In genomic region chr4:151015458-151016344, GRCh38 we compare ENCODE assay signal across 8 cellular contexts. TPM values are rescaled to one million over a fixed set of nuclear protein-coding genes. Genes with fewer than 3 reads are reported as not detected.
DNase-seq lines count a peak whose midpoint lies in the region; ATAC-seq, FAIRE-seq and TF ChIP-seq lines count a peak whose summit lies in the region.

No MANE protein-coding gene starts in this region.

- in situ Hi-C loops in GM13977 (cut with MboI; ENCODE audit: low pct_unique_long_range_greater_than_20kb, low sequenced_read_pairs, unreplicated experiment), result no loop called here

- peaks cover 0 to 13% of the 10 kb centered on the region in 2 donors for H3K4me1 ChIP-seq in right atrium auricular region
- H3K4me1 ChIP-seq in psoas muscle, result peaks cover 26% of the 10 kb centered on the region

- H3K27me3 ChIP-seq in right atrium auricular region, result no peaks in the 10 kb centered on the region
- no peaks in the 10 kb centered on the region for H3K27me3 ChIP-seq in psoas muscle (ENCODE audit: insufficient read depth in 3 of 3, low read length in 2 of 3)

- H3K9me3 ChIP-seq in right atrium auricular region (no peaks in the 10 kb centered on the region), psoas muscle (no peaks in the 10 kb centered on the region)

- DNase-seq in GM13977 (ENCODE audit: low spot score), result peak; percentile 91
- DNase-seq in NCI-H128 (lab: John Stamatoyannopoulos, UW; ENCODE audit: unreplicated experiment), result peak; percentile 70
- peak; percentile 76 for DNase-seq in T follicular helper cell (ENCODE audit: low read depth)
- DNase-seq in amniotic epithelial cell (ENCODE audit: low read depth), result peak; percentile 50
- DNase-seq in right atrium auricular region (ENCODE audit: low spot score), result peak; percentile 61
- DNase-seq in psoas muscle, result peak; percentile 78 to 83
- DNase-seq in urothelium cell line (ENCODE audit: low spot score), result peak; percentile 91

- 0% methylated on average over 40 to 87 of the region's 87 CpGs for WGBS in psoas muscle, 3 donors

- H3K4me3 ChIP-seq in right atrium auricular region (peak overlapping the region; percentile 93 to 98), psoas muscle (peak overlapping the region; percentile 98)

- FAIRE-seq in urothelium cell line (lab: Jason Lieb, UNC), result peak; percentile 70

- peak; percentile 79 for ATAC-seq in HG02759 (IDR thresholded peaks at IDR 0.05; ENCODE audit: unreplicated experiment)
- ATAC-seq in psoas muscle, result peak; percentile 90 to 95 (median 94)

- H3K36me3 ChIP-seq in right atrium auricular region (no peaks in the 10 kb centered on the region), psoas muscle (ENCODE audit: insufficient read depth in 1 of 2, low read depth in 1 of 2) (no peaks in the 10 kb centered on the region)

- H3K27ac ChIP-seq in right atrium auricular region (peak overlapping the region; percentile 92 to 93), psoas muscle (peak overlapping the region; percentile 86)

- intact Hi-C loops in psoas muscle (cut with DNase I), result no loop called here

- TF ChIP-seq CTCF in GM13977 (IDR thresholded peaks at IDR 0.05; ENCODE audit: extremely low read depth, insufficient read depth, missing control alignments), result no peak
- no peak for TF ChIP-seq CTCF in right atrium auricular region (IDR thresholded peaks at IDR 0.05)
- TF ChIP-seq CTCF in psoas muscle (IDR thresholded peaks at IDR 0.05), result no peak

RNA-seq across cellular contexts. Expression of gene LRBA, which starts 0.6 kb away (rescaled TPM):
- total RNA-seq in right atrium auricular region (10 to 100 TPM; 20.8 to 37.7 TPM), psoas muscle (10 to 100 TPM in 1 of 4 donors, 1 to 10 TPM in 3; 6.4 to 10.6 (median 8.8) TPM)
- polyA plus RNA-seq in psoas muscle, result 1 to 10 TPM; 2.9 to 4.2 (median 3.9) TPM

Comparison
In these comparisons a context has a peak if more than half of its experiments do, and no peak if none do; other contexts are left out.
1. Peak in every context shown above with its lines: DNase-seq, ATAC-seq, H3K4me3 ChIP-seq and H3K27ac ChIP-seq.